Comparison of ENCODE assay signal across 8 cellular contexts in genomic region chr6:131136021-131136847, GRCh38. TPM values are rescaled to one million over a fixed set of nuclear protein-coding genes. Genes with fewer than 3 reads are reported as not detected.
A peak's percentile ranks its signal among the peaks of the same experiment; 100 is the strongest.
DNase-seq lines count a peak whose midpoint lies in the region; ATAC-seq and TF ChIP-seq lines count a peak whose summit lies in the region.

No MANE protein-coding gene starts in this region.

- H3K4me1 ChIP-seq in left lung: peaks cover 0 to 23% of the 10 kb centered on the region in 2 donors

- H3K27ac ChIP-seq in left lung (peak overlapping the region; percentile 83 to 95), substantia nigra (ENCODE audit: low read depth, low read length, poor library complexity, severe bottlenecking) (peak overlapping the region; percentile 90)

- H3K27ac Mint-ChIP-seq in activated naive CD4-positive, alpha-beta T cell treated with anti-CD3 and anti-CD28 coated beads, Interleukin-2, amount 10 ng/mL, durations not matched to agents 7 days and 5 days: peak overlapping the region; percentile 89

- H3K4me1 Mint-ChIP-seq in activated naive CD4-positive, alpha-beta T cell treated with anti-CD3 and anti-CD28 coated beads, Interleukin-2, amount 10 ng/mL, durations not matched to agents 7 days and 5 days: peaks cover 17% of the 10 kb centered on the region

- TF ChIP-seq CTCF in left lung (IDR thresholded peaks at IDR 0.05): no peak

- H3K36me3 Mint-ChIP-seq in activated naive CD4-positive, alpha-beta T cell treated with anti-CD3 and anti-CD28 coated beads, Interleukin-2, amount 10 ng/mL, durations not matched to agents 7 days and 5 days: no peaks in the 10 kb centered on the region

- H3K4me3 Mint-ChIP-seq in activated naive CD4-positive, alpha-beta T cell treated with anti-CD3 and anti-CD28 coated beads, Interleukin-2, amount 10 ng/mL, durations not matched to agents 7 days and 5 days: peak overlapping the region; percentile 87

- H3K27me3 Mint-ChIP-seq in activated naive CD4-positive, alpha-beta T cell treated with anti-CD3 and anti-CD28 coated beads, Interleukin-2, amount 10 ng/mL, durations not matched to agents 7 days and 5 days: peaks cover 13% of the 10 kb centered on the region

- DNase-seq in activated naive CD4-positive, alpha-beta T cell treated with anti-CD3 and anti-CD28 coated beads, Interleukin-2, amount 10 ng/mL, durations not matched to agents 7 days and 5 days: no peak
- no peak for DNase-seq in activated naive CD4-positive, alpha-beta T cell (lab: John Stamatoyannopoulos, UW)
- DNase-seq in MG63 (peak; percentile 38), cerebellum (ENCODE audit: low spot score) (peak; percentile 30), left lung (no peak), substantia nigra (lab: John Stamatoyannopoulos, UW) (peak in 10 of 49 donors; percentile 6 to 66 (median 34)), mesenteric fat pad (ENCODE audit: low spot score) (no peak), NCI-H128 (lab: John Stamatoyannopoulos, UW; ENCODE audit: unreplicated experiment) (no peak)

- H3K9me3 Mint-ChIP-seq in activated naive CD4-positive, alpha-beta T cell treated with anti-CD3 and anti-CD28 coated beads, Interleukin-2, amount 10 ng/mL, durations not matched to agents 7 days and 5 days: no peaks in the 10 kb centered on the region

- peak; percentile 50 for ATAC-seq in left lung

- H3K36me3 ChIP-seq in MG63 (no peaks in the 10 kb centered on the region), left lung (no peaks in the 10 kb centered on the region)

- H3K4me3 ChIP-seq in MG63 (peak overlapping the region; percentile 71), left lung (peak overlapping the region; percentile 68 to 77)

- CTCF ChIA-PET in activated naive CD4-positive, alpha-beta T cell treated with anti-CD3 and anti-CD28 coated beads, Interleukin-2, amount 10 ng/mL, durations not matched to agents 7 days and 5 days (lab: Charles Lee): interaction anchor here (1.0 kb wide), 1 partner anchor 492 kb away, joined by 3 read pairs; the partner anchor contains the start of gene MED23

- H3K9me3 ChIP-seq in MG63 (no peaks in the 10 kb centered on the region), left lung (no peaks in the 10 kb centered on the region)

- intact Hi-C loops in left lung (cut with DNase I): no loop called here

- H3K27me3 ChIP-seq in MG63 (no peaks in the 10 kb centered on the region), left lung (no peaks in the 10 kb centered on the region)

RNA-seq across cellular contexts. Expression of gene AKAP7, which starts 1.0 kb away (rescaled TPM):
- total RNA-seq in MG63 (2014; rRNA removed; shearing (Covaris generic); ENCODE audit: low replicate concordance): 0.54 and 6.1 TPM in 2 replicates
- 68.0 TPM for total RNA-seq in cerebellum
- total RNA-seq in left lung: 10 to 100 TPM in 1 of 2 donors, 1 to 10 TPM in 1; 9.3 to 12.1 TPM
- 12.2 TPM for total RNA-seq in mesenteric fat pad

Comparison
In these comparisons a context has a peak if more than half of its experiments do, and no peak if none do; other contexts are left out.
1. DNase-seq: peak in MG63 (single experiment) and cerebellum (single experiment); none in activated naive CD4-positive, alpha-beta T cell treated with anti-CD3 and anti-CD28 coated beads, Interleukin-2, amount 10 ng/mL, durations not matched to agents 7 days and 5 days (single experiment), activated naive CD4-positive, alpha-beta T cell (0 of 4), left lung (0 of 2), mesenteric fat pad (single experiment) and NCI-H128 (single experiment).